ENCODE assay signal across 13 cellular contexts in genomic region chr11:772429-773390, GRCh38. TPM values are rescaled to one million over a fixed set of nuclear protein-coding genes. Genes with fewer than 3 reads are reported as not detected.
DNase-seq lines count a peak whose midpoint lies in the region; ATAC-seq and TF ChIP-seq lines count a peak whose summit lies in the region.
"Had no signal": no experiment of that assay in that cellular context is flagged by ENCODE, and none has a peak within 500 bp of the region (broad histone marks: within the 10 kb centered on the region; RNA-seq: fewer than 3 reads in every experiment).

No MANE protein-coding gene starts in this region.

- no peak for TF ChIP-seq CTCF in endodermal cell (conservative IDR thresholded peaks at IDR 0.05)

- no peak overlapping the region for H3K27ac Mint-ChIP-seq in endodermal cell

- no peaks in the 10 kb centered on the region for H3K9me3 Mint-ChIP-seq in endodermal cell

- no peak for ATAC-seq in GM21515 (IDR thresholded peaks at IDR 0.05; ENCODE audit: unreplicated experiment)
- ATAC-seq: pancreas, SK-N-SH treated with all-trans-retinoic acid at 6 μM for 48 hours had no signal

- H3K36me3 Mint-ChIP-seq in endodermal cell (ENCODE audit: low read depth) = peaks cover 21% of the 10 kb centered on the region

- no peaks in the 10 kb centered on the region for H3K27me3 ChIP-seq in endodermal cell (ENCODE audit: control insufficient read depth, insufficient read depth, low read length, poor library complexity, severe bottlenecking)
- H3K27me3 ChIP-seq: esophagus muscularis mucosa, pancreas had no signal

- no peak overlapping the region for H3K4me3 Mint-ChIP-seq in endodermal cell

- 90 to 92% methylated on average over 27 to 34 of the region's 34 CpGs for WGBS in endodermal cell (ENCODE audit: insufficient coverage in 1 of 2, insufficient read length in 1 of 2), 2 experiments

- DNase-seq in COLO829 (ENCODE audit: low spot score) (peak; percentile 83), endodermal cell (no peak), occipital lobe (lab: John Stamatoyannopoulos, UW) (peak; percentile 83), NCI-H146 treated with DMSO at 0.1 percent for 48 hours (lab: John Stamatoyannopoulos, UW; ENCODE audit: unreplicated experiment) (no peak), CD1c-positive myeloid dendritic cell (ENCODE audit: extremely low spot score) (no peak)
- DNase-seq: activated naive CD4-positive, alpha-beta T cell treated with anti-CD3 and anti-CD28 coated beads, Interleukin-2, amount 50 U/mL, for 16 hours; cerebellar nuclear complex; NCI-H2171 treated with DMSO at 0.1 percent for 48 hours had no signal

- peaks cover 28% of the 10 kb centered on the region for H3K36me3 ChIP-seq in endodermal cell (ENCODE audit: control insufficient read depth, insufficient read depth, low read length)

- H3K4me1 ChIP-seq in endodermal cell (ENCODE audit: control insufficient read depth, insufficient read depth, low read length) = peaks cover 5% of the 10 kb centered on the region

- H3K27ac ChIP-seq in endodermal cell (ENCODE audit: low read depth, low read length) = peak overlapping the region; percentile 72
- H3K27ac ChIP-seq: pancreas had no signal

- H3K9ac ChIP-seq in endodermal cell (ENCODE audit: extremely low read depth, low read length, poor library complexity, severe bottlenecking) = no peak overlapping the region

- H3K4me3 ChIP-seq in endodermal cell (ENCODE audit: low read length) = no peak overlapping the region
- H3K4me3 ChIP-seq: esophagus muscularis mucosa, pancreas had no signal

- H3K27me3 Mint-ChIP-seq in endodermal cell (ENCODE audit: insufficient read depth) = no peaks in the 10 kb centered on the region

- H3K4me1 Mint-ChIP-seq in endodermal cell = peaks cover 8% of the 10 kb centered on the region

- H3K9me3 ChIP-seq in endodermal cell (ENCODE audit: control insufficient read depth, low read length) = no peaks in the 10 kb centered on the region
- H3K9me3 ChIP-seq: esophagus muscularis mucosa, pancreas had no signal

RNA-seq across cellular contexts. Expression of gene GATD1, which starts 4.6 kb away (rescaled TPM):
- total RNA-seq in endodermal cell = 10 to 100 TPM; 57.2 to 63.2 TPM
- 42.3 TPM for polyA plus RNA-seq in endodermal cell (2013, experiment 1 of 2)
- 39.0 TPM for polyA plus RNA-seq in endodermal cell (2013, experiment 2 of 2)
- total RNA-seq in occipital lobe = 22.3 TPM

RNA-seq across cellular contexts. Expression of gene CEND1, which starts 17.2 kb away (rescaled TPM):
- total RNA-seq in endodermal cell (not detected), occipital lobe (5.9 TPM)
- 1.1 TPM for polyA plus RNA-seq in endodermal cell (2013, experiment 1 of 2)
- polyA plus RNA-seq in endodermal cell (2013, experiment 2 of 2) = 0.87 TPM
- total RNA-seq: MCF 10A had no signal

RNA-seq across cellular contexts. Expression of gene SLC25A22, which starts 25.4 kb away (rescaled TPM):
- total RNA-seq in endodermal cell (10 to 100 TPM; 46.5 to 56.2 TPM), occipital lobe (15.0 TPM)
- polyA plus RNA-seq in endodermal cell (2013, experiment 1 of 2) = 32.4 TPM
- polyA plus RNA-seq in endodermal cell (2013, experiment 2 of 2) = 28.6 TPM

RNA-seq across cellular contexts. Expression of gene TALDO1, which starts 25.4 kb away (rescaled TPM):
- 100 to 1,000 TPM; 177 to 221 TPM for total RNA-seq in endodermal cell
- polyA plus RNA-seq in endodermal cell (2013, experiment 1 of 2) = 123 TPM
- polyA plus RNA-seq in endodermal cell (2013, experiment 2 of 2) = 112 TPM
- total RNA-seq in occipital lobe = 61.0 TPM

RNA-seq across cellular contexts. Expression of gene PIDD1, which starts 32.3 kb away (rescaled TPM):
- total RNA-seq in endodermal cell (10 to 100 TPM; 39.9 to 48.8 TPM), occipital lobe (5.1 TPM)
- polyA plus RNA-seq in endodermal cell (2013, experiment 1 of 2) = 34.3 TPM
- 24.6 TPM for polyA plus RNA-seq in endodermal cell (2013, experiment 2 of 2)

Comparison
In these comparisons a context has a peak if more than half of its experiments do, and no peak if none do; other contexts are left out.
1. DNase-seq: peak in COLO829 (single experiment) and occipital lobe (single experiment); none in endodermal cell (single experiment), NCI-H146 treated with DMSO at 0.1 percent for 48 hours (single experiment) and CD1c-positive myeloid dendritic cell (single experiment).